Comparison of ENCODE assay signal across 8 cellular contexts in genomic region chrX:153967536-153968214, GRCh38. TPM values are rescaled to one million over a fixed set of nuclear protein-coding genes. Genes with fewer than 3 reads are reported as not detected.
DNase-seq lines count a peak whose midpoint lies in the region; ATAC-seq, FAIRE-seq and TF ChIP-seq lines count a peak whose summit lies in the region.

No MANE protein-coding gene starts in this region.

- peak overlapping the region; percentile 60 for H3K9ac ChIP-seq in MM.1S (ENCODE audit: low read length)
- peak overlapping the region; percentile 74 for H3K9ac ChIP-seq in GM12878 (ENCODE audit: control insufficient read depth, insufficient read depth, low read length)
- H3K9ac ChIP-seq in neural cell (ENCODE audit: low read length), result peak overlapping the region; percentile 98

- peak overlapping the region; percentile 88 for H3K4me2 ChIP-seq in MM.1S (ENCODE audit: low read depth, low read length)
- peak overlapping the region; percentile 81 for H3K4me2 ChIP-seq in GM12878 (ENCODE audit: control insufficient read depth, insufficient read depth)
- peak overlapping the region; percentile 55 for H3K4me2 ChIP-seq in neural cell (ENCODE audit: low read length)

- peaks cover 23% of the 10 kb centered on the region for H4K20me1 ChIP-seq in MM.1S (ENCODE audit: insufficient read depth, low read length)
- H4K20me1 ChIP-seq in GM12878 (ENCODE audit: control insufficient read depth, insufficient read depth), result no peaks in the 10 kb centered on the region; the same call in 1 of the 2 replicates
- H4K20me1 ChIP-seq in neural cell (ENCODE audit: insufficient read depth), result no peaks in the 10 kb centered on the region

- H3K79me2 ChIP-seq in MM.1S (ENCODE audit: low read length) (peaks cover 83% of the 10 kb centered on the region), GM12878 (ENCODE audit: control insufficient read depth, insufficient read depth, low read length) (peaks cover 70% of the 10 kb centered on the region), neural cell (replicated peaks; ENCODE audit: insufficient read depth, low read length) (peaks cover 33% of the 10 kb centered on the region)

- H3K4me3 ChIP-seq in CD4-positive, alpha-beta memory T cell (ENCODE audit: low read length in 2 of 2), result peak overlapping the region; percentile 42 to 90
- peak overlapping the region; percentile 94 for H3K4me3 ChIP-seq in MM.1S (ENCODE audit: low read length)
- H3K4me3 ChIP-seq in GM12878, result peak overlapping the region; percentile 80
- peak overlapping the region; percentile 85 for H3K4me3 ChIP-seq in neural cell (ENCODE audit: low read length)

- H2AFZ ChIP-seq in MM.1S (ENCODE audit: low read length) (no peak overlapping the region), GM12878 (ENCODE audit: control insufficient read depth, low read depth, low read length) (no peak overlapping the region), neural cell (ENCODE audit: low read depth, low read length) (no peak overlapping the region)

- TSS peak; percentile 29 for BruUV-seq in GM12878 (replicated peaks; lab: Mats Ljungman, UMichigan)

- TF ChIP-seq RAD21 in GM12878 (IDR thresholded peaks at IDR 0.05; ENCODE audit: insufficient read depth, low read depth, low read length), result no peak
- no peak for TF ChIP-seq RAD21 in neural cell (conservative IDR thresholded peaks at IDR 0.05)

- ATAC-seq in GM12878, result no peak

- intact Hi-C loops in CD4-positive, alpha-beta memory T cell (cut with micrococcal nuclease), result no loop called here
- intact Hi-C loops in GM12878 (cut with micrococcal nuclease; ENCODE audit: unreplicated experiment), result no loop called here

- RAD21 ChIA-PET in GM12878 (lab: Charles Lee; ENCODE audit: unreplicated experiment), result interaction anchor here (0.9 to 6.4 kb wide), 10 partner anchors 13 to 125 kb away, joined by 3 to 48 read pairs (median 6); partner anchors contain the start of gene ARHGAP4

- peak overlapping the region; percentile 92 to 100 (median 100) for H3K4me3 Mint-ChIP-seq in CD4-positive, alpha-beta memory T cell

- no peaks in the 10 kb centered on the region for H3K9me2 ChIP-seq in MM.1S (replicated peaks; ENCODE audit: insufficient read depth, low read length)
- H3K9me2 ChIP-seq in neural cell (ENCODE audit: insufficient read depth, low read length), result no peaks in the 10 kb centered on the region

- peaks cover 29% of the 10 kb centered on the region for H3F3A ChIP-seq in MM.1S (ENCODE audit: insufficient read depth, low read length)
- no peaks in the 10 kb centered on the region for H3F3A ChIP-seq in neural cell (ENCODE audit: insufficient read depth, low read length, poor library complexity, severe bottlenecking)

- peak; percentile 42 to 70 (median 50) for DNase-seq in CD4-positive, alpha-beta memory T cell
- DNase-seq in MM.1S (no peak), GM12878 (ENCODE audit: low read depth, low spot score) (no peak), erythroblast (lab: John Stamatoyannopoulos, UW) (no peak), KG1 (lab: John Stamatoyannopoulos, UW) (no peak), medulla oblongata (ENCODE audit: extremely low spot score) (no peak), DMS114 treated with DMSO at 0.1 percent for 48 hours (lab: John Stamatoyannopoulos, UW; ENCODE audit: unreplicated experiment) (no peak)

- 46% methylated on average over 16 of the region's 16 CpGs for WGBS in GM12878 (ENCODE audit: insufficient coverage, insufficient replicate concordance, low lambda C conversion rate, missing lambda C conversion rate)

- H3K27ac ChIP-seq in CD4-positive, alpha-beta memory T cell (ENCODE audit: low read depth, low read length), result peak overlapping the region; percentile 99
- H3K27ac ChIP-seq in MM.1S (ENCODE audit: low read length), result peak overlapping the region; percentile 69; the same call in 1 of the 2 replicates
- peak overlapping the region; percentile 50 for H3K27ac ChIP-seq in GM12878 (ENCODE audit: control insufficient read depth, insufficient read depth)
- peak overlapping the region; percentile 98 for H3K27ac ChIP-seq in neural cell (ENCODE audit: low read length)

- peak overlapping the region; percentile 94 to 99 (median 96) for H3K27ac Mint-ChIP-seq in CD4-positive, alpha-beta memory T cell

- H3K9me3 Mint-ChIP-seq in CD4-positive, alpha-beta memory T cell, result no peaks in the 10 kb centered on the region

- no peaks in the 10 kb centered on the region for H3K9me3 ChIP-seq in CD4-positive, alpha-beta memory T cell (ENCODE audit: control insufficient read depth in 1 of 2, low read length in 2 of 2)
- H3K9me3 ChIP-seq in MM.1S (replicated peaks; ENCODE audit: insufficient read depth, low read length), result no peaks in the 10 kb centered on the region
- no peaks in the 10 kb centered on the region for H3K9me3 ChIP-seq in GM12878 (replicated peaks; ENCODE audit: control insufficient read depth, insufficient read depth, low read length)
- H3K9me3 ChIP-seq in neural cell (ENCODE audit: low read length), result no peaks in the 10 kb centered on the region

- CTCF ChIA-PET in CD4-positive, alpha-beta memory T cell (lab: Charles Lee; ENCODE audit: partially characterized antibody), result interaction anchor here (1.0 to 6.1 kb wide), 9 partner anchors 15 to 204 kb away, joined by 3 to 31 read pairs (median 6); partner anchors contain the start of genes ARHGAP4 and PLXNB3
- CTCF ChIA-PET in GM12878 (lab: Yijun Ruan, JAX), result interaction anchor here (0.6 to 5.9 kb wide), 14 partner anchors 8 to 51 kb away, joined by 3 to 40 read pairs (median 4); no protein-coding TSS in a partner anchor

- POLR2A ChIA-PET in CD4-positive, alpha-beta memory T cell (lab: Charles Lee; ENCODE audit: partially characterized antibody), result interaction anchor here (0.8 to 10.3 kb wide), 14 partner anchors 13 to 430 kb away, joined by 3 to 176 read pairs (median 6); partner anchors contain the start of genes ARHGAP4, AVPR2, IDH3G and IRAK1
- POLR2A ChIA-PET in GM12878 (lab: Charles Lee), result interaction anchor here (0.9 to 7.9 kb wide), 8 partner anchors 14 to 62 kb away, joined by 3 to 68 read pairs (median 5); partner anchors contain the start of gene ARHGAP4

- TF ChIP-seq EP300 in GM12878 (IDR thresholded peaks at IDR 0.05; ENCODE audit: borderline replicate concordance in 1 of 2, control insufficient read depth in 1 of 2, low read depth in 2 of 2, low read length in 2 of 2), result no peak
- no peak for TF ChIP-seq EP300 in neural cell (conservative IDR thresholded peaks at IDR 0.05; ENCODE audit: poor library complexity, severe bottlenecking)

- H3K27me3 ChIP-seq in CD4-positive, alpha-beta memory T cell (ENCODE audit: insufficient read depth, low read length), result no peaks in the 10 kb centered on the region
- H3K27me3 ChIP-seq in MM.1S (replicated peaks; ENCODE audit: insufficient read depth, low read length) (no peaks in the 10 kb centered on the region), GM12878 (replicated peaks in 1 of 2; ENCODE audit: control insufficient read depth in 2 of 2, insufficient read depth in 2 of 2, low read length in 1 of 2) (no peaks in the 10 kb centered on the region), neural cell (ENCODE audit: insufficient read depth, low read depth, low read length) (no peaks in the 10 kb centered on the region)

- SMC1A ChIA-PET in GM12878 (lab: Charles Lee; ENCODE audit: uncharacterized antibody, unreplicated experiment), result interaction anchor here (0.5 to 4.7 kb wide), 10 partner anchors 13 to 53 kb away, joined by 3 to 21 read pairs (median 4); partner anchors contain the start of gene ARHGAP4

- FAIRE-seq in GM12878 (lab: Jason Lieb, UNC), result no peak

- TF ChIP-seq POLR2A in GM12878 (IDR thresholded peaks at IDR 0.05; ENCODE audit: low read depth, low read length) (no peak), erythroblast (IDR thresholded peaks at IDR 0.05; ENCODE audit: low read length) (no peak)

- in situ Hi-C loops in GM12878 (cut with MboI), result loop anchor here (10.0 kb wide), 1 partner anchor 1013 kb away; no protein-coding TSS in a partner anchor

- TF ChIP-seq CTCF in MM.1S (IDR thresholded peaks at IDR 0.05; ENCODE audit: low read length) (no peak), GM12878 (IDR thresholded peaks at IDR 0.05 in 2 of 3, conservative IDR thresholded peaks at IDR 0.05 in 1 of 3; ENCODE audit: control insufficient read depth in 2 of 3, extremely low read depth in 1 of 3, insufficient read depth in 1 of 3, low read depth in 3 of 3, low read length in 3 of 3) (no peak), neural cell (IDR thresholded peaks at IDR 0.05; ENCODE audit: poor library complexity, severe bottlenecking) (no peak)

- peaks cover 13 to 44% (median 29%) of the 10 kb centered on the region in 4 donors for H3K4me1 Mint-ChIP-seq in CD4-positive, alpha-beta memory T cell

- peaks cover 9 to 18% of the 10 kb centered on the region in 2 donors for H3K36me3 Mint-ChIP-seq in CD4-positive, alpha-beta memory T cell

- peaks cover 44% of the 10 kb centered on the region for H3K4me1 ChIP-seq in CD4-positive, alpha-beta memory T cell (ENCODE audit: insufficient read depth, low read length)
- H3K4me1 ChIP-seq in MM.1S (ENCODE audit: low read length), result peaks cover 15% of the 10 kb centered on the region; the same call in 1 of the 2 replicates
- peaks cover 9% of the 10 kb centered on the region for H3K4me1 ChIP-seq in GM12878 (ENCODE audit: control insufficient read depth, insufficient read depth, low read length)

- peaks cover 15% of the 10 kb centered on the region for H3K36me3 ChIP-seq in CD4-positive, alpha-beta memory T cell (ENCODE audit: insufficient read depth, low read length)
- H3K36me3 ChIP-seq in MM.1S (replicated peaks; ENCODE audit: insufficient read depth, low read length) (no peaks in the 10 kb centered on the region), GM12878 (ENCODE audit: control insufficient read depth in 2 of 2, insufficient read depth in 2 of 2, low read length in 1 of 2) (peaks cover 6 to 10% of the 10 kb centered on the region in 2 experiments), neural cell (ENCODE audit: insufficient read depth, low read length) (no peaks in the 10 kb centered on the region)

- H3K27me3 Mint-ChIP-seq in CD4-positive, alpha-beta memory T cell, result peaks cover 0 to 1% of the 10 kb centered on the region in 2 donors

RNA-seq across cellular contexts. Expression of gene HCFC1, which starts 3.9 kb away (rescaled TPM):
- total RNA-seq in CD4-positive, alpha-beta memory T cell, result 10 to 100 TPM; 52.6 to 53.4 TPM
- 10 to 100 TPM in 1 of 2 donors, 1 to 10 TPM in 1; 1.6 to 14.9 TPM for polyA plus RNA-seq in CD4-positive, alpha-beta memory T cell
- total RNA-seq in GM12878 (2013; cell fraction: nucleolus; rRNA removed), result 24.5 and 28.7 TPM in 2 replicates
- total RNA-seq in GM12878 (2014; rRNA removed), result 18.8 and 25.5 TPM in 2 replicates
- 8.8 and 10.6 TPM in 2 replicates for total RNA-seq in GM12878 (2014; rRNA removed; fragmentation: Illumina TruSeq; extraction: Trizol)
- 86.1 and 92.7 TPM in 2 replicates for total RNA-seq in GM12878 (2021)
- 14.7 TPM for polyA plus RNA-seq in GM12878 (2011; ENCODE audit: low read depth)
- 2.3 and 4.1 TPM in 2 replicates for polyA plus RNA-seq in GM12878 (2011; rRNA removed)
- 11.0 and 15.4 TPM in 2 replicates for polyA plus RNA-seq in GM12878 (2011; cell fraction: cytosol; rRNA removed)
- polyA plus RNA-seq in GM12878 (2011; cell fraction: nucleus; rRNA removed), result 29.9 and 55.9 TPM in 2 replicates
- polyA plus RNA-seq in GM12878 (2012), result 25.7 and 35.7 TPM in 2 replicates
- 7.4 and 21.5 TPM in 2 replicates for polyA plus RNA-seq in GM12878 (2014; fragmentation: Illumina TruSeq; extraction: Trizol)
- polyA plus RNA-seq in GM12878 (2014; fragmentation: Nextera tagmentation; extraction: Ambion mirVana), result 1 to 10 TPM; 3.9 to 7.6 TPM
- polyA plus RNA-seq in GM12878 (2014; rRNA removed), result 32.0 and 45.1 TPM in 2 replicates
- 10 to 100 TPM; 39.3 to 39.8 TPM for polyA plus RNA-seq in GM12878 (2016; fragmentation: Nextera tagmentation; extraction: Ambion mirVana)
- polyA minus RNA-seq in GM12878 (2011; rRNA and poly(A)+ RNA removed), result 4.8 and 11.2 TPM in 2 replicates
- 28.6 and 29.6 TPM in 2 replicates for polyA minus RNA-seq in GM12878 (2011; cell fraction: cytosol; rRNA and poly(A)+ RNA removed)
- polyA minus RNA-seq in GM12878 (2011; cell fraction: nucleus; rRNA and poly(A)+ RNA removed), result 9.9 and 19.6 TPM in 2 replicates
- polyA plus RNA-seq in neural cell, result 7.3 and 10.3 TPM in 2 replicates
- 25.5 and 29.9 TPM in 2 replicates for polyA minus RNA-seq in neural cell

RNA-seq across cellular contexts. Expression of gene TMEM187, which starts 4.9 kb away (rescaled TPM):
- total RNA-seq in CD4-positive, alpha-beta memory T cell, result 10 to 100 TPM; 12.8 to 14.9 TPM
- 10 to 100 TPM; 10.4 to 23.8 TPM for polyA plus RNA-seq in CD4-positive, alpha-beta memory T cell
- 2.9 and 4.2 TPM in 2 replicates for total RNA-seq in GM12878 (2013; cell fraction: nucleolus; rRNA removed)
- total RNA-seq in GM12878 (2014; rRNA removed) (5.0 and 8.5 TPM in 2 replicates), GM12878 (2014; rRNA removed; fragmentation: Illumina TruSeq; extraction: Trizol) (1.6 and 1.7 TPM in 2 replicates), GM12878 (2021) (6.1 and 6.3 TPM in 2 replicates)
- 1.3 TPM for polyA plus RNA-seq in GM12878 (2011; ENCODE audit: low read depth)
- polyA plus RNA-seq in GM12878 (2011; rRNA removed) (3.0 and 4.2 TPM in 2 replicates), GM12878 (2014; fragmentation: Illumina TruSeq; extraction: Trizol) (0.36 and 0.88 TPM in 2 replicates), GM12878 (2014; fragmentation: Nextera tagmentation; extraction: Ambion mirVana) (under 1 TPM; 0.45 to 0.99 TPM), GM12878 (2014; rRNA removed) (5.6 and 7.0 TPM in 2 replicates), GM12878 (2016; fragmentation: Nextera tagmentation; extraction: Ambion mirVana) (1 to 10 TPM; 4.0 to 4.8 TPM), neural cell (5.2 and 6.3 TPM in 2 replicates)
- polyA plus RNA-seq in GM12878 (2011; cell fraction: cytosol; rRNA removed), result 9.1 and 11.2 TPM in 2 replicates
- 4.7 and 5.0 TPM in 2 replicates for polyA plus RNA-seq in GM12878 (2011; cell fraction: nucleus; rRNA removed)
- 5.0 and 5.4 TPM in 2 replicates for polyA plus RNA-seq in GM12878 (2012)
- 3.2 and 6.9 TPM in 2 replicates for polyA minus RNA-seq in GM12878 (2011; rRNA and poly(A)+ RNA removed)
- polyA minus RNA-seq in GM12878 (2011; cell fraction: cytosol; rRNA and poly(A)+ RNA removed), result 0.94 and 2.7 TPM in 2 replicates
- polyA minus RNA-seq in GM12878 (2011; cell fraction: nucleus; rRNA and poly(A)+ RNA removed), result 3.0 and 3.4 TPM in 2 replicates
- 3.0 and 5.4 TPM in 2 replicates for polyA minus RNA-seq in neural cell

RNA-seq across cellular contexts. Expression of gene RENBP, which starts 23.2 kb away (rescaled TPM):
- total RNA-seq in CD4-positive, alpha-beta memory T cell, result 10 to 100 TPM; 17.2 to 21.3 TPM
- under 1 TPM in 1 of 2 donors, not detected in 1; 0.65 TPM for polyA plus RNA-seq in CD4-positive, alpha-beta memory T cell
- total RNA-seq in GM12878 (2013; cell fraction: nucleolus; rRNA removed), result 8.3 and 9.0 TPM in 2 replicates
- 2.1 and 2.2 TPM in 2 replicates for total RNA-seq in GM12878 (2014; rRNA removed)
- 1.6 and 1.8 TPM in 2 replicates for total RNA-seq in GM12878 (2014; rRNA removed; fragmentation: Illumina TruSeq; extraction: Trizol)
- 4.9 and 6.8 TPM in 2 replicates for total RNA-seq in GM12878 (2021)
- 3.9 TPM for polyA plus RNA-seq in GM12878 (2011; ENCODE audit: low read depth)
- polyA plus RNA-seq in GM12878 (2011; rRNA removed), result 1.1 and 1.6 TPM in 2 replicates
- polyA plus RNA-seq in GM12878 (2011; cell fraction: cytosol; rRNA removed), result 2.1 and 2.3 TPM in 2 replicates
- polyA plus RNA-seq in GM12878 (2011; cell fraction: nucleus; rRNA removed), result 4.1 and 6.0 TPM in 2 replicates
- polyA plus RNA-seq in GM12878 (2012), result 7.1 and 8.3 TPM in 2 replicates
- polyA plus RNA-seq in GM12878 (2014; fragmentation: Illumina TruSeq; extraction: Trizol), result 0.19 and 1.3 TPM in 2 replicates
- polyA plus RNA-seq in GM12878 (2014; fragmentation: Nextera tagmentation; extraction: Ambion mirVana), result not detected
- 4.0 and 4.5 TPM in 2 replicates for polyA plus RNA-seq in GM12878 (2014; rRNA removed)
- under 1 TPM in 1 of 2 experiments, not detected in 1; 0.36 TPM for polyA plus RNA-seq in GM12878 (2016; fragmentation: Nextera tagmentation; extraction: Ambion mirVana)
- polyA minus RNA-seq in GM12878 (2011; rRNA and poly(A)+ RNA removed), result 0.44 and 2.3 TPM in 2 replicates
- polyA minus RNA-seq in GM12878 (2011; cell fraction: cytosol; rRNA and poly(A)+ RNA removed), result 0.83 TPM in 1 of 2 replicates, not detected in the other
- polyA minus RNA-seq in GM12878 (2011; cell fraction: nucleus; rRNA and poly(A)+ RNA removed), result 0.96 and 2.1 TPM in 2 replicates
- 0.89 and 2.5 TPM in 2 replicates for polyA plus RNA-seq in neural cell
- polyA minus RNA-seq in neural cell, result 1.2 and 2.4 TPM in 2 replicates

RNA-seq across cellular contexts. Expression of gene NAA10, which starts 32.8 kb away (rescaled TPM):
- total RNA-seq in CD4-positive, alpha-beta memory T cell, result 10 to 100 TPM; 88.9 to 94.9 TPM
- 10 to 100 TPM; 57.6 to 96.3 TPM for polyA plus RNA-seq in CD4-positive, alpha-beta memory T cell
- 17.5 and 20.3 TPM in 2 replicates for total RNA-seq in GM12878 (2013; cell fraction: nucleolus; rRNA removed)
- total RNA-seq in GM12878 (2014; rRNA removed) (82.6 and 100 TPM in 2 replicates), GM12878 (2014; rRNA removed; fragmentation: Illumina TruSeq; extraction: Trizol) (59.6 and 69.5 TPM in 2 replicates), GM12878 (2021) (113 and 123 TPM in 2 replicates)
- 40.6 TPM for polyA plus RNA-seq in GM12878 (2011; ENCODE audit: low read depth)
- polyA plus RNA-seq in GM12878 (2011; rRNA removed) (25.4 and 45.1 TPM in 2 replicates), GM12878 (2014; fragmentation: Illumina TruSeq; extraction: Trizol) (88.7 and 97.7 TPM in 2 replicates), GM12878 (2014; fragmentation: Nextera tagmentation; extraction: Ambion mirVana) (10 to 100 TPM in 1 of 2 experiments, 1 to 10 TPM in 1; 7.9 to 26.6 TPM), GM12878 (2014; rRNA removed) (158 TPM in 2 replicates), GM12878 (2016; fragmentation: Nextera tagmentation; extraction: Ambion mirVana) (100 to 1,000 TPM; 209 to 212 TPM), neural cell (117 and 159 TPM in 2 replicates)
- polyA plus RNA-seq in GM12878 (2011; cell fraction: cytosol; rRNA removed), result 77.8 and 104 TPM in 2 replicates
- polyA plus RNA-seq in GM12878 (2011; cell fraction: nucleus; rRNA removed), result 54.2 and 67.6 TPM in 2 replicates
- polyA plus RNA-seq in GM12878 (2012), result 64.3 and 68.0 TPM in 2 replicates
- polyA minus RNA-seq in GM12878 (2011; rRNA and poly(A)+ RNA removed), result 31.8 and 50.4 TPM in 2 replicates
- 17.2 and 25.0 TPM in 2 replicates for polyA minus RNA-seq in GM12878 (2011; cell fraction: cytosol; rRNA and poly(A)+ RNA removed)
- 13.3 and 24.4 TPM in 2 replicates for polyA minus RNA-seq in GM12878 (2011; cell fraction: nucleus; rRNA and poly(A)+ RNA removed)
- polyA minus RNA-seq in neural cell, result 35.5 and 40.4 TPM in 2 replicates

RNA-seq across cellular contexts. Expression of gene ARHGAP4, which starts 41.6 kb away (rescaled TPM):
- total RNA-seq in CD4-positive, alpha-beta memory T cell, result 100 to 1,000 TPM; 327 to 330 TPM
- polyA plus RNA-seq in CD4-positive, alpha-beta memory T cell, result 100 to 1,000 TPM in 1 of 2 donors, 10 to 100 TPM in 1; 65.4 to 117 TPM
- total RNA-seq in GM12878 (2013; cell fraction: nucleolus; rRNA removed), result 91.6 and 99.6 TPM in 2 replicates
- 77.1 and 92.8 TPM in 2 replicates for total RNA-seq in GM12878 (2014; rRNA removed)
- 19.0 and 19.5 TPM in 2 replicates for total RNA-seq in GM12878 (2014; rRNA removed; fragmentation: Illumina TruSeq; extraction: Trizol)
- 112 and 120 TPM in 2 replicates for total RNA-seq in GM12878 (2021)
- polyA plus RNA-seq in GM12878 (2011; ENCODE audit: low read depth), result 15.0 TPM
- polyA plus RNA-seq in GM12878 (2011; rRNA removed), result 8.5 and 22.0 TPM in 2 replicates
- 33.8 and 45.0 TPM in 2 replicates for polyA plus RNA-seq in GM12878 (2011; cell fraction: cytosol; rRNA removed)
- polyA plus RNA-seq in GM12878 (2011; cell fraction: nucleus; rRNA removed), result 299 and 365 TPM in 2 replicates
- polyA plus RNA-seq in GM12878 (2012), result 51.0 and 62.3 TPM in 2 replicates
- 2.2 and 14.6 TPM in 2 replicates for polyA plus RNA-seq in GM12878 (2014; fragmentation: Illumina TruSeq; extraction: Trizol)
- 1 to 10 TPM in 1 of 2 experiments, under 1 TPM in 1; 0.71 to 6.0 TPM for polyA plus RNA-seq in GM12878 (2014; fragmentation: Nextera tagmentation; extraction: Ambion mirVana)
- polyA plus RNA-seq in GM12878 (2014; rRNA removed), result 102 and 116 TPM in 2 replicates
- polyA plus RNA-seq in GM12878 (2016; fragmentation: Nextera tagmentation; extraction: Ambion mirVana), result 10 to 100 TPM; 66.6 to 81.6 TPM
- 9.7 and 37.3 TPM in 2 replicates for polyA minus RNA-seq in GM12878 (2011; rRNA and poly(A)+ RNA removed)
- polyA minus RNA-seq in GM12878 (2011; cell fraction: cytosol; rRNA and poly(A)+ RNA removed), result 23.3 and 31.5 TPM in 2 replicates
- polyA minus RNA-seq in GM12878 (2011; cell fraction: nucleus; rRNA and poly(A)+ RNA removed), result 47.1 and 68.5 TPM in 2 replicates
- polyA plus RNA-seq in neural cell, result 11.2 and 12.1 TPM in 2 replicates
- polyA minus RNA-seq in neural cell, result 2.9 and 5.3 TPM in 2 replicates

Comparison
In these comparisons a context has a peak if more than half of its experiments do, and no peak if none do; other contexts are left out.
1. DNase-seq: peak in CD4-positive, alpha-beta memory T cell (5 of 5); none in MM.1S (single experiment), GM12878 (single experiment), erythroblast (0 of 2), KG1 (single experiment), medulla oblongata (single experiment) and DMS114 treated with DMSO at 0.1 percent for 48 hours (single experiment).
2. Peak in every context shown above with its lines, with median percentiles within 50 percentile points of each other: H3K27ac ChIP-seq, H3K4me3 ChIP-seq, H3K4me2 ChIP-seq and H3K9ac ChIP-seq.